ENCODE assay signal across 1 cellular context in genomic region chr16:72935896-72936295, GRCh38.
TF ChIP-seq lines count a peak whose summit lies in the region.

No MANE protein-coding gene starts in this region.

TF ChIP-seq in HepG2, 621 proteins besides CTCF, POLR2A, EP300 and RAD21 (continued from another document):
- no peak for TF ChIP-seq DMTF1 (CRISPR knock-in tag; IDR thresholded peaks at IDR 0.05)
- TF ChIP-seq SIX1 (CRISPR knock-in tag; IDR thresholded peaks at IDR 0.05; ENCODE audit: borderline replicate concordance): peak; percentile 81; the same call in 1 of the 2 replicates
- 0 out of 2 replicates have a peak, but pooled peaks have one; percentile 28 for TF ChIP-seq ZKSCAN5 (CRISPR knock-in tag; IDR thresholded peaks at IDR 0.05)
- no peak for TF ChIP-seq KDM3A (CRISPR knock-in tag; IDR thresholded peaks at IDR 0.05; ENCODE audit: low read depth)
- TF ChIP-seq RERE (CRISPR knock-in tag; IDR thresholded peaks at IDR 0.05; ENCODE audit: low read depth): no peak
- no peak for TF ChIP-seq ZNF644 (CRISPR knock-in tag; IDR thresholded peaks at IDR 0.05; ENCODE audit: low read depth)
- TF ChIP-seq ZNF329 (CRISPR knock-in tag; IDR thresholded peaks at IDR 0.05; ENCODE audit: low read depth): no peak
- no peak for TF ChIP-seq HNF4G (IDR thresholded peaks at IDR 0.05; ENCODE audit: borderline replicate concordance, low read depth, low read length)
- TF ChIP-seq HNF4G (CRISPR knock-in tag; IDR thresholded peaks at IDR 0.05; ENCODE audit: borderline replicate concordance, low read depth): no peak
- TF ChIP-seq CREM (IDR thresholded peaks at IDR 0.05): no peak
- no peak for TF ChIP-seq CREM (CRISPR knock-in tag; IDR thresholded peaks at IDR 0.05)
- TF ChIP-seq SIX4 (CRISPR knock-in tag; IDR thresholded peaks at IDR 0.05): peak; percentile 69; the same call in 1 of the 2 replicates
- TF ChIP-seq ZNF704 (CRISPR knock-in tag; IDR thresholded peaks at IDR 0.05; ENCODE audit: borderline replicate concordance): no peak
- no peak for TF ChIP-seq CENPBD1 (CRISPR knock-in tag; IDR thresholded peaks at IDR 0.05; ENCODE audit: borderline replicate concordance, low read depth)
- no peak for TF ChIP-seq TFDP1 (CRISPR knock-in tag; IDR thresholded peaks at IDR 0.05; ENCODE audit: borderline replicate concordance)
- TF ChIP-seq ZNF577 (CRISPR knock-in tag; IDR thresholded peaks at IDR 0.05; ENCODE audit: borderline replicate concordance, low read depth): no peak
TF ChIP-seq in HepG2: peak in this region for 3.
